20 cellular contexts compared by ENCODE assay signal in genomic region chr12:117038023-117038680, GRCh38.
"Had no signal": no experiment of that assay in that cellular context is flagged by ENCODE, and none has a peak within 500 bp of the region (broad histone marks: within the 10 kb centered on the region; RNA-seq: fewer than 3 reads in every experiment).

No MANE protein-coding gene starts in this region.

- H3K4me2 ChIP-seq: neural progenitor cell, smooth muscle cell had no signal

- DNase-seq: activated CD4-positive, alpha-beta T cell treated with anti-CD3 and anti-CD28 coated beads, Interleukin-2, amount 10 ng/mL, durations not matched to agents 24 days and 14 days; activated CD4-positive, CD25-positive, alpha-beta regulatory T cell; activated CD8-positive, alpha-beta T cell treated with anti-CD3 and anti-CD28 coated beads for 36 hours; activated naive CD4-positive, alpha-beta T cell treated with anti-CD3 and anti-CD28 coated beads, Interleukin-2, amount 10 ng/mL, durations not matched to agents 7 days and 5 days; activated naive CD8-positive, alpha-beta T cell treated with anti-CD3 and anti-CD28 coated beads, Interleukin-2, amount 50 U/mL, for 24 hours; activated T-cell treated with anti-CD3 and anti-CD28 coated beads, Interleukin-2, amount 50 U/mL, for 4 hours; erythroblast; foreskin melanocyte; naive thymus-derived CD4-positive, alpha-beta T cell; psoas muscle; stimulated activated CD4-positive, alpha-beta T cell treated with anti-CD3 and anti-CD28 coated beads, Interleukin-4, amount 100 ng/mL, for 4 hours; stimulated activated naive B cell treated with anti-CD40 and anti-IgM and Interleukin-4, amounts not matched to agents 10 μg/mL and 1 μg/mL and 100 μg/mL, for 72 hours; T-helper 1 cell; T-helper 9 cell; uterus had no signal

- H3K4me3 ChIP-seq: coronary artery, left ventricle myocardium inferior, neural progenitor cell, psoas muscle, right lobe of liver, smooth muscle cell, uterus had no signal

- H3K9ac ChIP-seq: neural progenitor cell had no signal

- H3K27me3 ChIP-seq: neural progenitor cell, right lobe of liver, uterus had no signal

- H3K36me3 ChIP-seq: left ventricle myocardium inferior, neural progenitor cell, right lobe of liver, uterus had no signal

- H3K4me1 ChIP-seq: right lobe of liver had no signal

- H3K9me3 ChIP-seq: left ventricle myocardium inferior, psoas muscle, right lobe of liver, uterus had no signal

- ATAC-seq: activated CD8-positive, alpha-beta T cell treated with anti-CD3 and anti-CD28 coated beads for 36 hours; activated naive CD8-positive, alpha-beta T cell treated with anti-CD3 and anti-CD28 coated beads, Interleukin-2, amount 50 U/mL, for 24 hours; activated T-cell treated with anti-CD3 and anti-CD28 coated beads, Interleukin-2, amount 50 U/mL, for 4 hours; naive thymus-derived CD4-positive, alpha-beta T cell; psoas muscle; right lobe of liver; stimulated activated naive B cell treated with anti-CD40 and anti-IgM and Interleukin-4, amounts not matched to agents 10 μg/mL and 1 μg/mL and 100 μg/mL, for 72 hours had no signal

- H2AFZ ChIP-seq: neural progenitor cell had no signal

- H3K27ac ChIP-seq: coronary artery, left ventricle myocardium inferior, neural progenitor cell, psoas muscle, right lobe of liver, uterus had no signal
